In the genomic region with DNA sequence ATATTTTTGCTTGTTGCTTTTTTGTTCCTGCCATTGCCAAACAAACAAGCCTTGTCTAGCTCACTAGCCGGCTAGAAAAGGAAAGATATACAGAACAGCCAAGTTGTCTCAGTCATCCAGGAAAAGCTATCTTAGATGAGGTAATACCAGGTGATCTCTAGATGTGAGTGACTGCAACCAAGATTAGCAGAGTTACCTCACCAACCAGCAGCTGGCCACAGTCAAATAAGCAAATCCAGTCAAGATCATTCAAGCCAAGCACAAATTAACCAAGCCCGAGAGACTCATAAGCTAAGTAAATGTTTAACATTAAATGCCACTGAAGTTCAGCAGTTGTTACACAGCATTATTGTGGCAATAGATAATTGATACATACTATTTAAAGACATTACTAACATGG, we compare ENCODE assay signal across 11 cellular contexts.
DNase-seq lines count a peak whose midpoint lies in the region; ATAC-seq, FAIRE-seq and TF ChIP-seq lines count a peak whose summit lies in the region.
"Had no signal": no experiment of that assay in that cellular context is flagged by ENCODE, and none has a peak within 500 bp of the region (broad histone marks: within the 10 kb centered on the region; RNA-seq: fewer than 3 reads in every experiment).

No MANE protein-coding gene starts in this region.

- no peak overlapping the region for H3K9ac ChIP-seq in GM12878 (ENCODE audit: control insufficient read depth, insufficient read depth, low read length)

- H3K4me1 ChIP-seq in GM12878 (ENCODE audit: control insufficient read depth, insufficient read depth, low read length) (no peaks in the 10 kb centered on the region), upper lobe of right lung (no peaks in the 10 kb centered on the region), uterus (no peaks in the 10 kb centered on the region)

- in situ Hi-C loops in Caki2 (cut with HindIII; ENCODE audit: low pct_unique_long_range_greater_than_20kb, low sequenced_read_pairs): no loop called here
- in situ Hi-C loops in GM12878 (cut with MboI): no loop called here

- RAD21 ChIA-PET in GM12878 (lab: Charles Lee; ENCODE audit: unreplicated experiment): no interaction called here

- H3K4me1 Mint-ChIP-seq in immature natural killer cell: peaks cover 0 to 11% of the 10 kb centered on the region in 2 donors

- no peaks in the 10 kb centered on the region for H3K27me3 Mint-ChIP-seq in immature natural killer cell (ENCODE audit: low read depth in 3 of 3)
- H3K27me3 Mint-ChIP-seq: activated B cell treated with CpG ODN at 0.5 μM for 24 hours; IgD-negative memory B cell; stimulated activated naive CD8-positive, alpha-beta T cell treated with anti-CD3 and anti-CD28 coated beads, Interleukin-15, Interleukin-2, amounts not matched to agents 100 ng/mL and 50 ng/mL, for 24 hours had no signal

- H2AFZ ChIP-seq in GM12878 (ENCODE audit: control insufficient read depth, low read depth, low read length): no peak overlapping the region

- SMC1A ChIA-PET in GM12878 (lab: Charles Lee; ENCODE audit: uncharacterized antibody, unreplicated experiment): no interaction called here

- H3K4me3 ChIP-seq in GM12878: no peak overlapping the region
- no peak overlapping the region for H3K4me3 ChIP-seq in upper lobe of right lung
- no peak overlapping the region for H3K4me3 ChIP-seq in uterus

- no peak for TF ChIP-seq CTCF in GM12878 (IDR thresholded peaks at IDR 0.05 in 2 of 3, conservative IDR thresholded peaks at IDR 0.05 in 1 of 3; ENCODE audit: control insufficient read depth in 2 of 3, extremely low read depth in 1 of 3, insufficient read depth in 1 of 3, low read depth in 3 of 3, low read length in 3 of 3)
- TF ChIP-seq CTCF in upper lobe of right lung (IDR thresholded peaks at IDR 0.05): no peak
- TF ChIP-seq CTCF in uterus (IDR thresholded peaks at IDR 0.05): no peak

- BruUV-seq in GM12878 (replicated peaks; lab: Mats Ljungman, UMichigan): no TSS peak

- TF ChIP-seq POLR2A in GM12878 (IDR thresholded peaks at IDR 0.05; ENCODE audit: low read depth, low read length) (no peak), uterus (IDR thresholded peaks at IDR 0.05) (no peak)

- peaks cover 18 to 66% (median 37%) of the 10 kb centered on the region in 3 donors for H3K36me3 Mint-ChIP-seq in immature natural killer cell

- H3K27me3 ChIP-seq in GM12878 (replicated peaks in 1 of 2; ENCODE audit: control insufficient read depth in 2 of 2, insufficient read depth in 2 of 2, low read length in 1 of 2): no peaks in the 10 kb centered on the region
- no peaks in the 10 kb centered on the region for H3K27me3 ChIP-seq in upper lobe of right lung
- no peaks in the 10 kb centered on the region for H3K27me3 ChIP-seq in uterus

- H3K27ac ChIP-seq in GM12878 (ENCODE audit: control insufficient read depth, insufficient read depth) (no peak overlapping the region), upper lobe of right lung (no peak overlapping the region), uterus (no peak overlapping the region)

- H3K9me3 ChIP-seq in GM12878 (replicated peaks; ENCODE audit: control insufficient read depth, insufficient read depth, low read length) (no peaks in the 10 kb centered on the region), upper lobe of right lung (no peaks in the 10 kb centered on the region), uterus (no peaks in the 10 kb centered on the region)

- H3K79me2 ChIP-seq in GM12878 (ENCODE audit: control insufficient read depth, insufficient read depth, low read length): no peaks in the 10 kb centered on the region

- H4K20me1 ChIP-seq in GM12878 (ENCODE audit: control insufficient read depth, insufficient read depth): no peaks in the 10 kb centered on the region

- 100% methylated on average over 2 of the region's 2 CpGs for WGBS in GM12878 (ENCODE audit: insufficient coverage, insufficient replicate concordance, low lambda C conversion rate, missing lambda C conversion rate)

- no peak for TF ChIP-seq EP300 in GM12878 (IDR thresholded peaks at IDR 0.05; ENCODE audit: borderline replicate concordance in 1 of 2, control insufficient read depth in 1 of 2, low read depth in 2 of 2, low read length in 2 of 2)

- H3K36me3 ChIP-seq in GM12878 (ENCODE audit: control insufficient read depth in 2 of 2, insufficient read depth in 2 of 2, low read length in 1 of 2): no peaks in the 10 kb centered on the region
- no peaks in the 10 kb centered on the region for H3K36me3 ChIP-seq in upper lobe of right lung
- H3K36me3 ChIP-seq in uterus: no peaks in the 10 kb centered on the region

- intact Hi-C loops in GM12878 (cut with micrococcal nuclease; ENCODE audit: unreplicated experiment) (no loop called here), upper lobe of right lung (cut with DNase I) (no loop called here), uterus (cut with DNase I; ENCODE audit: low total_unique reads) (no loop called here)

- ATAC-seq in GM19452 (IDR thresholded peaks at IDR 0.05; ENCODE audit: unreplicated experiment) (peak; percentile 95), HG03135 (IDR thresholded peaks at IDR 0.05; ENCODE audit: unreplicated experiment) (peak; percentile 90), GM12878 (peak; percentile 81), upper lobe of right lung (no peak)

- POLR2A ChIA-PET in GM12878 (lab: Charles Lee): no interaction called here

- no peak overlapping the region for H3K4me3 Mint-ChIP-seq in immature natural killer cell
- H3K4me3 Mint-ChIP-seq: activated B cell treated with CpG ODN at 0.5 μM for 24 hours; IgD-negative memory B cell; stimulated activated naive CD8-positive, alpha-beta T cell treated with anti-CD3 and anti-CD28 coated beads, Interleukin-15, Interleukin-2, amounts not matched to agents 100 ng/mL and 50 ng/mL, for 24 hours had no signal

- no peak overlapping the region for H3K27ac Mint-ChIP-seq in immature natural killer cell
- H3K27ac Mint-ChIP-seq: activated B cell treated with CpG ODN at 0.5 μM for 24 hours; IgD-negative memory B cell; stimulated activated naive CD8-positive, alpha-beta T cell treated with anti-CD3 and anti-CD28 coated beads, Interleukin-15, Interleukin-2, amounts not matched to agents 100 ng/mL and 50 ng/mL, for 24 hours had no signal

- no peak for FAIRE-seq in GM12878 (lab: Jason Lieb, UNC)

- no peaks in the 10 kb centered on the region for H3K9me3 Mint-ChIP-seq in immature natural killer cell

- no peak for TF ChIP-seq RAD21 in GM12878 (IDR thresholded peaks at IDR 0.05; ENCODE audit: insufficient read depth, low read depth, low read length)

- DNase-seq in Caki2 (ENCODE audit: low read depth) (peak; percentile 78), GM12878 (ENCODE audit: low read depth, low spot score) (peak; percentile 8), inferior parietal cortex (ENCODE audit: extremely low spot score) (no peak), upper lobe of right lung (no peak), immature natural killer cell (no peak), uterus (no peak)
- DNase-seq: activated B cell treated with CpG ODN at 0.5 μM for 24 hours had no signal

- CTCF ChIA-PET in GM12878 (lab: Yijun Ruan, JAX): interaction anchor here (1.2 kb wide), 1 partner anchor 21 kb away, joined by 3 read pairs; no protein-coding TSS in a partner anchor

- no peak overlapping the region for H3K4me2 ChIP-seq in GM12878 (ENCODE audit: control insufficient read depth, insufficient read depth)

TF ChIP-seq in GM12878, 131 proteins besides CTCF, POLR2A, EP300 and RAD21:
- TF ChIP-seq, protein P1, sequence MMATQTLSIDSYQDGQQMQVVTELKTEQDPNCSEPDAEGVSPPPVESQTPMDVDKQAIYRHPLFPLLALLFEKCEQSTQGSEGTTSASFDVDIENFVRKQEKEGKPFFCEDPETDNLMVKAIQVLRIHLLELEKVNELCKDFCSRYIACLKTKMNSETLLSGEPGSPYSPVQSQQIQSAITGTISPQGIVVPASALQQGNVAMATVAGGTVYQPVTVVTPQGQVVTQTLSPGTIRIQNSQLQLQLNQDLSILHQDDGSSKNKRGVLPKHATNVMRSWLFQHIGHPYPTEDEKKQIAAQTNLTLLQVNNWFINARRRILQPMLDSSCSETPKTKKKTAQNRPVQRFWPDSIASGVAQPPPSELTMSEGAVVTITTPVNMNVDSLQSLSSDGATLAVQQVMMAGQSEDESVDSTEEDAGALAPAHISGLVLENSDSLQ (IDR thresholded peaks at IDR 0.05): peak; percentile 25; the same call in 1 of the 2 replicates
- TF ChIP-seq SP1 (IDR thresholded peaks at IDR 0.05; ENCODE audit: low read depth, low read length) (no peak), PAX5 (IDR thresholded peaks at IDR 0.05; ENCODE audit: borderline replicate concordance, low read depth, low read length) (no peak), ZZZ3 (IDR thresholded peaks at IDR 0.05; ENCODE audit: control insufficient read depth, insufficient read length, low read depth) (no peak)

Comparison
In these comparisons a context has a peak if more than half of its experiments do, and no peak if none do; other contexts are left out.
1. DNase-seq: peak in Caki2 (single experiment) and GM12878 (single experiment); none in inferior parietal cortex (single experiment), upper lobe of right lung (single experiment), immature natural killer cell (0 of 3) and uterus (0 of 2).